8 cellular contexts compared by ENCODE assay signal in genomic region chr7:127588019-127588696, GRCh38. TPM values are rescaled to one million over a fixed set of nuclear protein-coding genes. Genes with fewer than 3 reads are reported as not detected.
DNase-seq lines count a peak whose midpoint lies in the region; ATAC-seq, FAIRE-seq and TF ChIP-seq lines count a peak whose summit lies in the region.

Gene ARF5, plus strand, starts transcription at chr7:127588411. Its CDS starts 88 bp downstream, at chr7:127588499.

- FAIRE-seq in kidney (lab: Jason Lieb, UNC) = no peak

- ATAC-seq in GM18907 (IDR thresholded peaks at IDR 0.05; ENCODE audit: unreplicated experiment) (peak; percentile 80), HG03139 (IDR thresholded peaks at IDR 0.05; ENCODE audit: unreplicated experiment) (peak; percentile 63)

- peak within 1 kb of the TSS; percentile 76 to 89 for H3K9ac ChIP-seq in kidney (ENCODE audit: low read length in 2 of 2)

- peak within 1 kb of the TSS; percentile 73 to 83 for H3K27ac ChIP-seq in kidney (ENCODE audit: low read depth in 2 of 2, low read length in 2 of 2)

- H3K9me3 ChIP-seq in kidney (ENCODE audit: control insufficient read depth in 1 of 2, low read length in 2 of 2) = no peaks in the 10 kb centered on the region

- intact Hi-C loops in kidney (cut with DNase I) = no loop called here

- H3K36me3 ChIP-seq in kidney (ENCODE audit: control insufficient read depth in 1 of 2, insufficient read depth in 2 of 2, low read length in 2 of 2) = peaks cover 13 to 14% of the 10 kb centered on the region in 2 donors

- DNase-seq in AG08395 (ENCODE audit: low spot score) (peak; percentile 96), NCI-H345 (lab: John Stamatoyannopoulos, UW) (peak; percentile 88), cerebellar nuclear complex (lab: John Stamatoyannopoulos, UW) (peak; percentile 14 to 44), kidney (peak; percentile 96)
- DNase-seq in activated CD4-positive, CD25-positive, alpha-beta regulatory T cell treated with anti-CD3 and anti-CD28 coated beads, Interleukin-2, amount 50 U/mL, for 72 hours = peak; percentile 90
- peak; percentile 88 for DNase-seq in stimulated activated CD4-positive, alpha-beta T cell treated with anti-CD3 and anti-CD28 coated beads, Interleukin-15, amount 100 ng/mL, for 24 hours

- H3K4me3 ChIP-seq in kidney (ENCODE audit: low read length in 2 of 2) = peak within 1 kb of the TSS; percentile 77 to 88

- peaks cover 11 to 34% of the 10 kb centered on the region in 2 donors for H3K4me1 ChIP-seq in kidney (ENCODE audit: control insufficient read depth in 1 of 2, insufficient read depth in 1 of 2, low read depth in 1 of 2, low read length in 2 of 2)

- TF ChIP-seq CTCF in kidney (IDR thresholded peaks at IDR 0.05; ENCODE audit: borderline replicate concordance, extremely low read depth, insufficient read depth) = no peak

RNA-seq across cellular contexts. Expression of gene ARF5, which starts in this region (rescaled TPM):
- total RNA-seq in kidney = 132 TPM
- 223 TPM for polyA plus RNA-seq in kidney (ENCODE audit: insufficient read depth, low read depth, low replicate concordance)

Comparison
In these comparisons a context has a peak if more than half of its experiments do, and no peak if none do; other contexts are left out.
1. Peak in every context shown above with its lines: DNase-seq, ATAC-seq, H3K4me3 ChIP-seq and H3K27ac ChIP-seq.
2. DNase-seq: peak in every context shown above with its lines; median percentile 96 in AG08395; 96 in kidney; 90 in activated CD4-positive, CD25-positive, alpha-beta regulatory T cell treated with anti-CD3 and anti-CD28 coated beads, Interleukin-2, amount 50 U/mL, for 72 hours; 88 in NCI-H345; 88 in stimulated activated CD4-positive, alpha-beta T cell treated with anti-CD3 and anti-CD28 coated beads, Interleukin-15, amount 100 ng/mL, for 24 hours; 29 in cerebellar nuclear complex.